In genomic region chr17:81923302-81924260, GRCh38 we compare ENCODE assay signal across 8 cellular contexts. TPM values are rescaled to one million over a fixed set of nuclear protein-coding genes. Genes with fewer than 3 reads are reported as not detected.
DNase-seq lines count a peak whose midpoint lies in the region; ATAC-seq and TF ChIP-seq lines count a peak whose summit lies in the region.

No MANE protein-coding gene starts in this region.

- no peak overlapping the region for H3K9ac ChIP-seq in parathyroid adenoma

- ATAC-seq in activated naive CD4-positive, alpha-beta T cell treated with anti-CD3 and anti-CD28 coated beads, Interleukin-2, amount 50 U/mL, for 72 hours: no peak
- peak; percentile 27 for ATAC-seq in Right ventricle myocardium inferior

- H3K36me3 Mint-ChIP-seq in activated naive CD4-positive, alpha-beta T cell treated with anti-CD3 and anti-CD28 coated beads, Interleukin-2, amount 50 U/mL, for 72 hours: no peaks in the 10 kb centered on the region

- no peak for DNase-seq in activated naive CD4-positive, alpha-beta T cell treated with anti-CD3 and anti-CD28 coated beads, Interleukin-2, amount 50 U/mL, for 72 hours (ENCODE audit: low spot score in 2 of 2)
- no peak for DNase-seq in activated naive CD4-positive, alpha-beta T cell treated with anti-CD3 and anti-CD28 coated beads, Interleukin-2, amount 50 U/mL, for 16 hours
- DNase-seq in Right ventricle myocardium inferior (ENCODE audit: missing footprints) (peak; percentile 93), NCI-H2029 treated with DMSO at 0.1 percent for 48 hours (lab: John Stamatoyannopoulos, UW) (no peak), DMS79 treated with DMSO at 0.1 percent for 48 hours (lab: John Stamatoyannopoulos, UW) (no peak)
- DNase-seq in stimulated activated CD8-positive, alpha-beta memory T cell treated with anti-CD3 and anti-CD28 coated beads, Interleukin-4, amount 100 ng/mL, for 48 hours: no peak

- peak overlapping the region; percentile 57 for H3K4me2 ChIP-seq in parathyroid adenoma (ENCODE audit: low read length)

- peak overlapping the region; percentile 79 for H3K27ac ChIP-seq in parathyroid adenoma

- peak overlapping the region; percentile 49 for H3K4me3 ChIP-seq in WI38 (ENCODE audit: low read depth, low read length)
- peak overlapping the region; percentile 37 for H3K4me3 ChIP-seq in parathyroid adenoma (ENCODE audit: low read depth, low read length)

- peaks cover 23% of the 10 kb centered on the region for H3K4me1 ChIP-seq in parathyroid adenoma

- no peak for TF ChIP-seq CTCF in WI38 (IDR thresholded peaks at IDR 0.05; ENCODE audit: low read depth, low read length)
- no peak for TF ChIP-seq CTCF in parathyroid adenoma (IDR thresholded peaks at IDR 0.05)

- H2AFZ ChIP-seq in parathyroid adenoma: peak overlapping the region; percentile 35

- H3K36me3 ChIP-seq in parathyroid adenoma (ENCODE audit: control insufficient read depth, insufficient read depth, low read length): no peaks in the 10 kb centered on the region

- H3K27me3 ChIP-seq in parathyroid adenoma (ENCODE audit: control insufficient read depth, insufficient read depth, low read length): no peaks in the 10 kb centered on the region

- peaks cover 42% of the 10 kb centered on the region for H3K79me2 ChIP-seq in parathyroid adenoma

- H3K9me3 Mint-ChIP-seq in activated naive CD4-positive, alpha-beta T cell treated with anti-CD3 and anti-CD28 coated beads, Interleukin-2, amount 50 U/mL, for 72 hours: no peaks in the 10 kb centered on the region

- H3K27ac Mint-ChIP-seq in activated naive CD4-positive, alpha-beta T cell treated with anti-CD3 and anti-CD28 coated beads, Interleukin-2, amount 50 U/mL, for 72 hours: peak overlapping the region; percentile 35 to 50

- H3K9me3 ChIP-seq in parathyroid adenoma (ENCODE audit: control insufficient read depth, low read length): no peaks in the 10 kb centered on the region

- intact Hi-C loops in Right ventricle myocardium inferior (cut with DNase I): no loop called here

RNA-seq across cellular contexts. Expression of gene MAFG, which starts 4.0 kb away (rescaled TPM):
- 10 to 100 TPM; 19.6 to 35.2 TPM for total RNA-seq in activated naive CD4-positive, alpha-beta T cell treated with anti-CD3 and anti-CD28 coated beads, Interleukin-2, amount 50 U/mL, for 72 hours
- 26.2 TPM for total RNA-seq in Right ventricle myocardium inferior

RNA-seq across cellular contexts. Expression of gene SIRT7, which starts 5.6 kb away (rescaled TPM):
- total RNA-seq in activated naive CD4-positive, alpha-beta T cell treated with anti-CD3 and anti-CD28 coated beads, Interleukin-2, amount 50 U/mL, for 72 hours: 10 to 100 TPM; 35.7 to 43.7 TPM
- total RNA-seq in Right ventricle myocardium inferior: 6.2 TPM

RNA-seq across cellular contexts. Expression of gene PCYT2, which starts 12.4 kb away (rescaled TPM):
- 10 to 100 TPM; 16.4 to 20.1 TPM for total RNA-seq in activated naive CD4-positive, alpha-beta T cell treated with anti-CD3 and anti-CD28 coated beads, Interleukin-2, amount 50 U/mL, for 72 hours
- 31.0 TPM for total RNA-seq in Right ventricle myocardium inferior

RNA-seq across cellular contexts. Expression of gene PYCR1, which starts 13.5 kb away (rescaled TPM):
- total RNA-seq in activated naive CD4-positive, alpha-beta T cell treated with anti-CD3 and anti-CD28 coated beads, Interleukin-2, amount 50 U/mL, for 72 hours: 10 to 100 TPM; 30.3 to 75.1 TPM
- total RNA-seq in Right ventricle myocardium inferior: 6.2 TPM

RNA-seq across cellular contexts. Expression of gene NPB, which starts 21.5 kb away (rescaled TPM):
- under 1 TPM in 1 of 2 donors, not detected in 1; 0.27 TPM for total RNA-seq in activated naive CD4-positive, alpha-beta T cell treated with anti-CD3 and anti-CD28 coated beads, Interleukin-2, amount 50 U/mL, for 72 hours
- 0.38 TPM for total RNA-seq in Right ventricle myocardium inferior
